19 cellular contexts compared by ENCODE assay signal in the genomic region with DNA sequence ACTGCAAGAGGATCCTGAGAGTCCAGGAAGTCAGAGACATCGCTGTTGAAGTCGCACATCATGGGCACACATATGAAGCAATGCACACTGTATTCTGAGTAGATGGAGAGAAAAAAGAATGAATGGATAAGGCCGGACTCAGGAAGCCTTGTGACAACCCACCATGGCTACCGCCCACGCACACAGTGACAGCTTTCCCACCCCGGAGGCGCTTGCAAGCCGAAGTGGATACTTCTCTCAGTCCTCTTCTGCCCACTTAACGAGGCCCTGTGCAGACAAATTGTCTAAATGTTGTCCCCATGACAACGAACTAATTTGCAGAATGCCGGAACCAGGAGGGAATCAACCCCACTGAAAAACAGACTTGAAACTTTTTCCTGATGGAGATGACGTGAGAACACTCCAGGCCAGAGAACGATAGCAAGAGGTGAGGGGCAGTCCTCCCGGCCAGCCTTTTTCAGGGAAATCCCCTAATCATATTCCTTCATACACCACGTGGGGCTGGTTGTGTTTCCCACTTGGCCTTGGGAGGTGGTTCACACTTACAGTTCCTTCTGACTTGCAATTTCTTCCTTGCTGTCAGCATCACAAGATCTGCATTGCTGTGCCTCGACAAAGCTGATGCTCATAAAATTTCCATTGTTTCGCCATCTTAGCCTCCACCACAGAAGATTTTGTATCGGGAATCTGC.
DNase-seq lines count a peak whose midpoint lies in the region; ATAC-seq, FAIRE-seq and TF ChIP-seq lines count a peak whose summit lies in the region.
"Had no signal": no experiment of that assay in that cellular context is flagged by ENCODE, and none has a peak within 500 bp of the region (broad histone marks: within the 10 kb centered on the region; RNA-seq: fewer than 3 reads in every experiment).

No MANE protein-coding gene starts in this region.

- no peak for FAIRE-seq in H1 (lab: Jason Lieb, UNC)

- no peaks in the 10 kb centered on the region for H3K9me3 ChIP-seq in right atrium auricular region
- H3K9me3 ChIP-seq in H1 (ENCODE audit: insufficient read depth in 2 of 2, low read depth in 1 of 2, low read length in 1 of 2): peaks cover 0 to 5% of the 10 kb centered on the region in 2 experiments; a peak in 1 of 4 replicates
- H3K9me3 ChIP-seq in upper lobe of right lung: no peaks in the 10 kb centered on the region
- no peaks in the 10 kb centered on the region for H3K9me3 ChIP-seq in adrenal gland (replicated peaks in 1 of 3)
- H3K9me3 ChIP-seq: SJSA1 had no signal

- H3K27ac Mint-ChIP-seq in neural crest cell (ENCODE audit: unreplicated experiment): peak overlapping the region; percentile 22
- H3K27ac Mint-ChIP-seq in Calu3 (ENCODE audit: unreplicated experiment): no peak overlapping the region
- H3K27ac Mint-ChIP-seq: activated CD8-positive, alpha-beta memory T cell treated with anti-CD3 and anti-CD28 coated beads, Interleukin-2, amount 10 ng/mL, durations not matched to agents 7 days and 5 days; activated naive CD8-positive, alpha-beta T cell treated with anti-CD3 and anti-CD28 coated beads, Interleukin-2, amount 50 U/mL, for 24 hours; activated T-helper 2 cell treated with anti-CD3 and anti-CD28 coated beads, Interferon-gamma antibody, Interleukin-2, Interleukin-4, amounts not matched to agents 10 μg/mL and 5 μg/mL and 100 μg/mL, durations not matched to agents 14 hours and 24 hours and 36 hours; CD4-positive, alpha-beta memory T cell; naive B cell; stimulated activated naive CD8-positive, alpha-beta T cell treated with anti-CD3 and anti-CD28 coated beads, Interleukin-15, Interleukin-2, amounts not matched to agents 100 ng/mL and 50 ng/mL, for 24 hours had no signal

- H3K27me3 ChIP-seq in right atrium auricular region (no peaks in the 10 kb centered on the region), H1 (replicated peaks in 1 of 4; ENCODE audit: control insufficient read depth in 3 of 4, extremely low read depth in 1 of 4, insufficient read depth in 3 of 4, low read length in 3 of 4) (no peaks in the 10 kb centered on the region), upper lobe of right lung (no peaks in the 10 kb centered on the region), adrenal gland (no peaks in the 10 kb centered on the region)
- H3K27me3 ChIP-seq: SJSA1 had no signal

- no peaks in the 10 kb centered on the region for H3K79me2 ChIP-seq in H1 (ENCODE audit: control insufficient read depth in 1 of 2, insufficient read depth in 2 of 2, low read length in 2 of 2)

- peaks cover 4% of the 10 kb centered on the region for H3K9me3 Mint-ChIP-seq in neural crest cell
- H3K9me3 Mint-ChIP-seq in Calu3 (ENCODE audit: low read depth, unreplicated experiment): peaks cover 6% of the 10 kb centered on the region
- H3K9me3 Mint-ChIP-seq: activated naive CD8-positive, alpha-beta T cell treated with anti-CD3 and anti-CD28 coated beads, Interleukin-2, amount 50 U/mL, for 24 hours; activated T-helper 2 cell treated with anti-CD3 and anti-CD28 coated beads, Interferon-gamma antibody, Interleukin-2, Interleukin-4, amounts not matched to agents 10 μg/mL and 5 μg/mL and 100 μg/mL, durations not matched to agents 14 hours and 24 hours and 36 hours had no signal

- no peak for TF ChIP-seq POLR2A in H1 (IDR thresholded peaks at IDR 0.05; ENCODE audit: control extremely low read depth in 1 of 2, low read depth in 2 of 2, low read length in 2 of 2)
- TF ChIP-seq POLR2A in adrenal gland (IDR thresholded peaks at IDR 0.05): no peak

- H4K20me1 ChIP-seq in H1 (replicated peaks in 1 of 2; ENCODE audit: control insufficient read depth in 1 of 2, insufficient read depth in 2 of 2, low read length in 2 of 2): no peaks in the 10 kb centered on the region

- H3K36me3 Mint-ChIP-seq in neural crest cell (ENCODE audit: low read depth) (peaks cover 5% of the 10 kb centered on the region), Calu3 (ENCODE audit: insufficient read depth, unreplicated experiment) (no peaks in the 10 kb centered on the region)
- H3K36me3 Mint-ChIP-seq: activated CD8-positive, alpha-beta memory T cell treated with anti-CD3 and anti-CD28 coated beads, Interleukin-2, amount 10 ng/mL, durations not matched to agents 7 days and 5 days; CD4-positive, alpha-beta memory T cell had no signal

- H3K4me1 Mint-ChIP-seq in neural crest cell: peaks cover 16% of the 10 kb centered on the region
- peaks cover 15% of the 10 kb centered on the region for H3K4me1 Mint-ChIP-seq in Calu3 (ENCODE audit: low read depth, unreplicated experiment)

- POLR2A ChIA-PET in H1 (lab: Charles Lee; ENCODE audit: partially characterized antibody): interaction anchor here (1.1 kb wide), 1 partner anchor 26 kb away, joined by 3 read pairs; no protein-coding TSS in a partner anchor

- peak overlapping the region; percentile 1 for H4K91ac ChIP-seq in H1 (replicated peaks; ENCODE audit: insufficient read length, low read length)

- no peak overlapping the region for H2AK5ac ChIP-seq in H1 (ENCODE audit: low read depth, low read length)

- H3K9ac ChIP-seq in H1 (replicated peaks in 1 of 4; ENCODE audit: extremely low read depth in 1 of 4, low read depth in 3 of 4, low read length in 3 of 4): no peak overlapping the region

- H4K5ac ChIP-seq in H1 (ENCODE audit: insufficient read length, low read depth, low read length): no peak overlapping the region

- no peak overlapping the region for H3K23ac ChIP-seq in H1 (ENCODE audit: insufficient read length)

- H3K4me3 ChIP-seq in right atrium auricular region (no peak overlapping the region), H1 (ENCODE audit: extremely low read depth in 1 of 4, insufficient read depth in 2 of 4, low read depth in 3 of 4, low read length in 4 of 4) (no peak overlapping the region), upper lobe of right lung (no peak overlapping the region), adrenal gland (no peak overlapping the region)
- H3K4me3 ChIP-seq: SJSA1 had no signal

- H2BK12ac ChIP-seq in H1 (ENCODE audit: low read depth, low read length): no peak overlapping the region

- no peak overlapping the region for H3K4ac ChIP-seq in H1 (replicated peaks; ENCODE audit: insufficient read length, low read depth, low read length)

- WGBS in H1 (ENCODE audit: extremely low coverage in 1 of 2, insufficient coverage in 1 of 2, insufficient read length in 1 of 2, insufficient replicate concordance in 2 of 2, low coverage in 1 of 2, low lambda C conversion rate in 2 of 2, missing lambda C conversion rate in 1 of 2), 2 experiments: 82% methylated on average over 18 of the region's 18 CpGs; no CpG with 5 or more reads in 1 of the 2 experiments
- 78 to 86% (median 85%) methylated on average over 18 of the region's 18 CpGs for WGBS in adrenal gland, 4 donors

- no peak for TF ChIP-seq RAD21 in H1 (IDR thresholded peaks at IDR 0.05 in 1 of 2, conservative IDR thresholded peaks at IDR 0.05 in 1 of 2; ENCODE audit: low read depth in 2 of 2, low read length in 2 of 2)

- no peak overlapping the region for H3K56ac ChIP-seq in H1 (replicated peaks; ENCODE audit: insufficient read length, low read depth, low read length)

- TF ChIP-seq CTCF in right atrium auricular region (IDR thresholded peaks at IDR 0.05): no peak
- TF ChIP-seq CTCF in H1 (IDR thresholded peaks at IDR 0.05; ENCODE audit: control extremely low read depth in 1 of 3, insufficient read depth in 1 of 3, low read depth in 1 of 3, low read length in 3 of 3): no peak
- no peak for TF ChIP-seq CTCF in neural crest cell (conservative IDR thresholded peaks at IDR 0.05)
- TF ChIP-seq CTCF in upper lobe of right lung (IDR thresholded peaks at IDR 0.05): no peak
- TF ChIP-seq CTCF in adrenal gland (IDR thresholded peaks at IDR 0.05): no peak
- TF ChIP-seq CTCF in Calu3 (IDR thresholded peaks at IDR 0.05; ENCODE audit: unreplicated experiment): no peak

- H3K4me3 Mint-ChIP-seq in neural crest cell (no peak overlapping the region), Calu3 (ENCODE audit: low read depth, unreplicated experiment) (no peak overlapping the region)
- H3K4me3 Mint-ChIP-seq: activated CD8-positive, alpha-beta memory T cell treated with anti-CD3 and anti-CD28 coated beads, Interleukin-2, amount 10 ng/mL, durations not matched to agents 7 days and 5 days; activated naive CD8-positive, alpha-beta T cell treated with anti-CD3 and anti-CD28 coated beads, Interleukin-2, amount 50 U/mL, for 24 hours; CD4-positive, alpha-beta memory T cell; naive B cell; stimulated activated naive CD8-positive, alpha-beta T cell treated with anti-CD3 and anti-CD28 coated beads, Interleukin-15, Interleukin-2, amounts not matched to agents 100 ng/mL and 50 ng/mL, for 24 hours had no signal

- no peak overlapping the region for H3K4me2 ChIP-seq in H1 (ENCODE audit: insufficient read depth in 1 of 2, low read depth in 2 of 2, low read length in 2 of 2)

- H3K79me1 ChIP-seq in H1 (ENCODE audit: low read depth, low read length): no peaks in the 10 kb centered on the region

- ATAC-seq in left ventricle myocardium superior (peak; percentile 32), upper lobe of right lung (peak; percentile 59), GM19467 (IDR thresholded peaks at IDR 0.05; ENCODE audit: unreplicated experiment) (no peak)
- ATAC-seq: activated CD8-positive, alpha-beta memory T cell treated with anti-CD3 and anti-CD28 coated beads, Interleukin-2, amount 10 ng/mL, durations not matched to agents 7 days and 5 days; activated naive CD8-positive, alpha-beta T cell treated with anti-CD3 and anti-CD28 coated beads, Interleukin-2, amount 50 U/mL, for 24 hours had no signal

- peaks cover 0 to 6% of the 10 kb centered on the region in 2 donors for H3K4me1 ChIP-seq in right atrium auricular region
- H3K4me1 ChIP-seq in H1 (replicated peaks in 1 of 4; ENCODE audit: control insufficient read depth in 3 of 4, insufficient read depth in 4 of 4, low read length in 3 of 4): peaks cover 0 to 3% (median under 1%) of the 10 kb centered on the region in 4 experiments; a peak in 3 of 7 replicates
- H3K4me1 ChIP-seq in upper lobe of right lung: peaks cover 10% of the 10 kb centered on the region
- H3K4me1 ChIP-seq in adrenal gland (replicated peaks in 1 of 2): peaks cover 4 to 5% of the 10 kb centered on the region in 2 donors

- H3K14ac ChIP-seq in H1 (ENCODE audit: insufficient read length): no peak overlapping the region

- DNase-seq in left ventricle myocardium superior (no peak), right atrium auricular region (ENCODE audit: low spot score) (no peak), H1 (ENCODE audit: low read depth in 1 of 2, low spot score in 2 of 2) (no peak), neural crest cell (ENCODE audit: low read depth, low spot score) (no peak), upper lobe of right lung (no peak), adrenal gland (no peak), Calu3 (no peak)
- DNase-seq: ACHN; activated CD8-positive, alpha-beta memory T cell treated with anti-CD3 and anti-CD28 coated beads, Interleukin-2, amount 10 ng/mL, durations not matched to agents 7 days and 5 days; activated naive CD8-positive, alpha-beta T cell treated with anti-CD3 and anti-CD28 coated beads, Interleukin-2, amount 50 U/mL, for 24 hours; CD4-positive, alpha-beta memory T cell; DMS79 treated with DMSO at 0.1 percent for 48 hours; naive B cell; NCI-H187 treated with DMSO at 0.1 percent for 48 hours; NCI-H510A had no signal

- no peak overlapping the region for H2BK120ac ChIP-seq in H1 (replicated peaks; ENCODE audit: low read depth, low read length)

- intact Hi-C loops in left ventricle myocardium superior (cut with micrococcal nuclease): no loop called here
- intact Hi-C loops in upper lobe of right lung (cut with DNase I): no loop called here
- intact Hi-C loops in adrenal gland (cut with DNase I): no loop called here
- intact Hi-C loops in Calu3 (cut with micrococcal nuclease; ENCODE audit: unreplicated experiment): no loop called here

- H3K36me3 ChIP-seq in right atrium auricular region: no peaks in the 10 kb centered on the region
- no peaks in the 10 kb centered on the region for H3K36me3 ChIP-seq in H1 (ENCODE audit: control insufficient read depth in 2 of 4, insufficient read depth in 4 of 4, low read length in 3 of 4)
- H3K36me3 ChIP-seq in upper lobe of right lung: no peaks in the 10 kb centered on the region
- no peaks in the 10 kb centered on the region for H3K36me3 ChIP-seq in adrenal gland (replicated peaks in 1 of 2)
- H3K36me3 ChIP-seq: SJSA1 had no signal

- H3K27ac ChIP-seq in right atrium auricular region (peak overlapping the region in 1 of 2 donors; percentile 8), H1 (ENCODE audit: low read depth, low read length) (no peak overlapping the region), upper lobe of right lung (no peak overlapping the region), adrenal gland (no peak overlapping the region)
- H3K27ac ChIP-seq: SJSA1 had no signal

- TF ChIP-seq EP300 in H1 (IDR thresholded peaks at IDR 0.05; ENCODE audit: borderline replicate concordance in 1 of 2, low read depth in 2 of 2, low read length in 2 of 2): no peak

- BruUV-seq in Calu3 (replicated peaks; lab: Mats Ljungman, UMichigan): no TSS peak

- CTCF ChIA-PET in H1 (lab: Charles Lee; ENCODE audit: partially characterized antibody) (interaction anchor here (2.3 kb wide), 1 partner anchor 10 kb away, joined by 6 read pairs; no protein-coding TSS in a partner anchor), Calu3 (lab: Charles Lee) (no interaction called here)

- no peak overlapping the region for H2BK5ac ChIP-seq in H1 (ENCODE audit: low read depth, low read length)

- no peak overlapping the region for H2BK15ac ChIP-seq in H1 (ENCODE audit: low read length)

- H2BK20ac ChIP-seq in H1 (ENCODE audit: low read length): no peak overlapping the region

- no peak overlapping the region for H2AFZ ChIP-seq in H1 (ENCODE audit: low read length)

- no peaks in the 10 kb centered on the region for H3K27me3 Mint-ChIP-seq in neural crest cell (ENCODE audit: low read depth)
- no peaks in the 10 kb centered on the region for H3K27me3 Mint-ChIP-seq in Calu3 (ENCODE audit: unreplicated experiment)

- H4K8ac ChIP-seq in H1 (ENCODE audit: extremely low read depth, insufficient read depth, low read length): no peak overlapping the region

- no peak overlapping the region for H3K18ac ChIP-seq in H1 (ENCODE audit: extremely low read depth, low read length)

- H3K23me2 ChIP-seq in H1 (ENCODE audit: low read depth, low read length): peaks cover 3% of the 10 kb centered on the region; the same call in 1 of the 2 replicates
